Comparison of ENCODE assay signal across 1 cellular context in the genomic region with DNA sequence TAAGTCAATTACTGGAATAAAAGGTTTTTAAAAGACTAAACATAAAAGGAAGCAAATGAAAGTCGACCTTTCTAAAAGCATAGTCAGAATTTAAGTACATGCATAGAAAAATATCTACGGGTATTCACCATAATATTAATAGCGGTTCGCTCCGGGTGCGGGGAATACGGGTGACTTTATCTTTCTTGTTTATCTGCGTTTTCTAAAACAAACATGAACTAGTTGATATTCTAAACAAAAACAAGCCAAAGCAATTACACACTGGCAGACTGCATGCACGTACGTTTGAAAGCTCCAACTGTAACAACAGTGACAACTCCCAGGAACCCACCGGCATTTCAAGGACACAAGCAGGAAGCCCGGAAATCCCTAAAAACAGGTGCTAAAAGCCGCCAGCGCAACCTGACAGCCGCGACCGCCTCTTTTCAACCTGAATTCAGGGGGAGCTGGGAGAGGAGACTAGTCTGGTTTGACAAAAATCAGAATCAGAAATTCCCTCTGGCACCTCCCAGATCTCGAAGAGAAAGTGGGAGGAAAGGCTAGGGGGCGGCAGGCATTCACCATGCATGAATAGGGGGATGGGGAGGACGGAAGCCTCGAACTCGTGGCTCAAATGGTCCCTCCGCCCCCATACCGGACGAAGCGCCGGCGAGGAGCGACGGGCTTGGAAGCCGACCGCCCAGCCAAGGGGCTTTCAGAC.
TF ChIP-seq lines count a peak whose summit lies in the region.

No MANE protein-coding gene starts in this region.

TF ChIP-seq in K562, 482 proteins besides CTCF, POLR2A, EP300 and RAD21 (continued from another document):
- TF ChIP-seq, protein P1, sequence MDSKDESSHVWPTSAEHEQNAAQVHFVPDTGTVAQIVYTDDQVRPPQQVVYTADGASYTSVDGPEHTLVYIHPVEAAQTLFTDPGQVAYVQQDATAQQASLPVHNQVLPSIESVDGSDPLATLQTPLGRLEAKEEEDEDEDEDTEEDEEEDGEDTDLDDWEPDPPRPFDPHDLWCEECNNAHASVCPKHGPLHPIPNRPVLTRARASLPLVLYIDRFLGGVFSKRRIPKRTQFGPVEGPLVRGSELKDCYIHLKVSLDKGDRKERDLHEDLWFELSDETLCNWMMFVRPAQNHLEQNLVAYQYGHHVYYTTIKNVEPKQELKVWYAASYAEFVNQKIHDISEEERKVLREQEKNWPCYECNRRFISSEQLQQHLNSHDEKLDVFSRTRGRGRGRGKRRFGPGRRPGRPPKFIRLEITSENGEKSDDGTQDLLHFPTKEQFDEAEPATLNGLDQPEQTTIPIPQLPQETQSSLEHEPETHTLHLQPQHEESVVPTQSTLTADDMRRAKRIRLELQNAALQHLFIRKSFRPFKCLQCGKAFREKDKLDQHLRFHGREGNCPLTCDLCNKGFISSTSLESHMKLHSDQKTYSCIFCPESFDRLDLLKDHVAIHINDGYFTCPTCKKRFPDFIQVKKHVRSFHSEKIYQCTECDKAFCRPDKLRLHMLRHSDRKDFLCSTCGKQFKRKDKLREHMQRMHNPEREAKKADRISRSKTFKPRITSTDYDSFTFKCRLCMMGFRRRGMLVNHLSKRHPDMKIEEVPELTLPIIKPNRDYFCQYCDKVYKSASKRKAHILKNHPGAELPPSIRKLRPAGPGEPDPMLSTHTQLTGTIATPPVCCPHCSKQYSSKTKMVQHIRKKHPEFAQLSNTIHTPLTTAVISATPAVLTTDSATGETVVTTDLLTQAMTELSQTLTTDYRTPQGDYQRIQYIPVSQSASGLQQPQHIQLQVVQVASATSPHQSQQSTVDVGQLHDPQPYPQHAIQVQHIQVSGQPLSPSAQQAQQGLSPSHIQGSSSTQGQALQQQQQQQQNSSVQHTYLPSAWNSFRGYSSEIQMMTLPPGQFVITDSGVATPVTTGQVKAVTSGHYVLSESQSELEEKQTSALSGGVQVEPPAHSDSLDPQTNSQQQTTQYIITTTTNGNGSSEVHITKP (IDR thresholded peaks at IDR 0.05; ENCODE audit: partially characterized antibody): peak; percentile 81
- TF ChIP-seq TCF7 (IDR thresholded peaks at IDR 0.05; ENCODE audit: borderline replicate concordance) (peak; percentile 12; the same call in 1 of the 2 replicates), TEAD4 (IDR thresholded peaks at IDR 0.05; ENCODE audit: low read length) (peak; percentile 43; the same call in 1 of the 2 replicates), TEAD4 (CRISPR knock-in tag; IDR thresholded peaks at IDR 0.05; ENCODE audit: borderline replicate concordance) (no peak), NR2C1 (IDR thresholded peaks at IDR 0.05) (no peak), NR2C1 (tag; IDR thresholded peaks at IDR 0.05) (no peak), TRIM24 (IDR thresholded peaks at IDR 0.05) (peak in 1 of 2 experiments; percentile 22; a peak in 1 of 4 replicates), FOXJ2 (tag; IDR thresholded peaks at IDR 0.05) (peak; percentile 23; the same call in 1 of the 2 replicates), CREM (IDR thresholded peaks at IDR 0.05; ENCODE audit: low read depth) (0 out of 2 replicates have a peak, but pooled peaks have one; percentile 6), EGR1 (conservative IDR thresholded peaks at IDR 0.05) (peak; percentile 90), LEF1 (IDR thresholded peaks at IDR 0.05) (peak; percentile 31; the same call in 1 of the 2 replicates), ZKSCAN3 (CRISPR knock-in tag; IDR thresholded peaks at IDR 0.05) (no peak)
- TF ChIP-seq, protein P2, sequence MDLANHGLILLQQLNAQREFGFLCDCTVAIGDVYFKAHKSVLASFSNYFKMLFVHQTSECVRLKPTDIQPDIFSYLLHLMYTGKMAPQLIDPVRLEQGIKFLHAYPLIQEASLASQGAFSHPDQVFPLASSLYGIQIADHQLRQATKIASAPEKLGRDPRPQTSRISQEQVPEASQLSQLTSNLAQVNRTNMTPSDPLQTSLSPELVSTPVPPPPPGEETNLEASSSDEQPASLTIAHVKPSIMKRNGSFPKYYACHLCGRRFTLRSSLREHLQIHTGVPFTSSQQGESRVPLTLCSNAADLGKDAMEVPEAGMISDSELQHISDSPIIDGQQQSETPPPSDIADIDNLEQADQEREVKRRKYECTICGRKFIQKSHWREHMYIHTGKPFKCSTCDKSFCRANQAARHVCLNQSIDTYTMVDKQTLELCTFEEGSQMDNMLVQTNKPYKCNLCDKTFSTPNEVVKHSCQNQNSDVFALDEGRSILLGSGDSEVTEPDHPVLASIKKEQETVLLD (IDR thresholded peaks at IDR 0.05): 0 out of 2 replicates have a peak, but pooled peaks have one; percentile 17
TF ChIP-seq in K562: peak in this region for 54.
